In the genomic region with DNA sequence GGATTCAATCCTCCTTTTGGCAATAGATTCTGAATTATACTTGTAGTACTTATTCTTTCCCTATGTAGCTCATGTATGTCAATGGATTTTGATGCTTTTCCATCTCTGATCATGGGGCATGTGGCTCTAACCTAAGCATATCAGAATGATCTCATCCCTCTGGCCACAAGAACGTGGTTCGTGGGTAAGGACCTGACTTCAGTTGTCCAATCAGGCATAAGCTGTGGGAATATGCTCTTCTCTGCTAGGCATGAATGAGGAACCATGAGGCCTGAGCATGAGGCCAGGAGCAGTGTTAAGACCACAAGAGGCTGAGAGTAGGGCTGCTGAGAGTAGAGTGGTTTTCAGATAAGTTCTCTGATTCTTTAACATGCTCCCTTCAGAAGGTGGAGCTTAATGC, we compare ENCODE assay signal across 26 cellular contexts.
"Had no signal": no experiment of that assay in that cellular context is flagged by ENCODE, and none has a peak within 500 bp of the region (broad histone marks: within the 10 kb centered on the region; RNA-seq: fewer than 3 reads in every experiment).

No MANE protein-coding gene starts in this region.

- DNase-seq: activated CD4-positive, alpha-beta T cell treated with anti-CD3 and anti-CD28 coated beads for 1 hour; activated CD4-positive, alpha-beta T cell treated with anti-CD3 and anti-CD28 coated beads, Interleukin-2, amount 50 U/mL, for 1 hour; activated CD8-positive, alpha-beta T cell treated with anti-CD3 and anti-CD28 coated beads, Interleukin-2, amount 10 ng/mL, durations not matched to agents 7 days and 5 days; activated gamma-delta T cell treated with Interleukin-2 at 50 U/mL for 16 hours; aorta; cortex of kidney; endodermal cell; esophagus squamous epithelium; gastrocnemius medialis; head of caudate nucleus; hypothalamus; left colon; mesendoderm; mucosa of descending colon; naive thymus-derived CD4-positive, alpha-beta T cell; occipital lobe; posterior cingulate gyrus; right lobe of liver; small intestine; stimulated activated CD4-positive, alpha-beta T cell treated with anti-CD3 and anti-CD28 coated beads, Interleukin-15, amount 100 ng/mL, for 24 hours; stomach; T-helper 9 cell had no signal

- H3K27ac ChIP-seq: cardiac muscle cell, esophagus squamous epithelium, gastrocnemius medialis, right lobe of liver, stomach, suprapubic skin, tibial nerve had no signal

- H3K36me3 ChIP-seq: cardiac muscle cell, esophagus squamous epithelium, gastrocnemius medialis, right lobe of liver, stomach, suprapubic skin, tibial nerve had no signal

- H3K4me3 ChIP-seq: cardiac muscle cell, esophagus squamous epithelium, gastrocnemius medialis, mucosa of descending colon, right lobe of liver, stomach, suprapubic skin, tibial nerve had no signal

- H3K4me1 ChIP-seq: esophagus squamous epithelium, gastrocnemius medialis, right lobe of liver, stomach, suprapubic skin, tibial nerve had no signal

- ATAC-seq: activated CD8-positive, alpha-beta T cell treated with anti-CD3 and anti-CD28 coated beads, Interleukin-2, amount 10 ng/mL, durations not matched to agents 7 days and 5 days; gastrocnemius medialis; left colon; mucosa of descending colon; naive thymus-derived CD4-positive, alpha-beta T cell; right lobe of liver; stimulated activated memory B cell treated with anti-CD40 and anti-IgM and Interleukin-4, amounts not matched to agents 10 μg/mL and 1 μg/mL and 100 μg/mL, for 72 hours had no signal

- H3K27me3 ChIP-seq: cardiac muscle cell, esophagus squamous epithelium, gastrocnemius medialis, right lobe of liver, tibial nerve had no signal

- H3K9me3 ChIP-seq: gastrocnemius medialis, mucosa of descending colon, right lobe of liver, suprapubic skin had no signal
